21 cellular contexts compared by ENCODE assay signal in the genomic region with DNA sequence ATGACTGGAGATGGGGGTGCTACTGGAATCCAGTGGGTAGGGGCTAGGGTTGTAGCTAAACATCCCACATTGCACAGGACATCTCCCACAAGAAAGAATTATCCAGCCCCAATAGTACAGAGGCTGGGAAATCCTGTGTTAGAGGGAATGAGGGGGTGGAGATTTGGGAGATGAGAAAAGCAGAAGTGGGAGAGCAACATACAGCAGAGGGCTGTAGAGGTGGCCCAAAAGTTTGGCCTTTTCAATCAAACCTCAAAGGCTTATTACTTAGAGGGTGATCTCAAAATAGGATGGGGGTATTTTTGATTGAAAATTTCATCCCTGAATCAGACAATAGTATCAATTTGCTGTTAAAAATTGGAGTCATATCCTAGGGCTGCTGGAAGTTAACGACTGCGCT. TPM values are rescaled to one million over a fixed set of nuclear protein-coding genes. Genes with fewer than 3 reads are reported as not detected.
DNase-seq lines count a peak whose midpoint lies in the region; ATAC-seq, FAIRE-seq and TF ChIP-seq lines count a peak whose summit lies in the region.
"Had no signal": no experiment of that assay in that cellular context is flagged by ENCODE, and none has a peak within 500 bp of the region (broad histone marks: within the 10 kb centered on the region; RNA-seq: fewer than 3 reads in every experiment).

No MANE protein-coding gene starts in this region.

- no peak overlapping the region for H3K18ac ChIP-seq in neuronal stem cell (ENCODE audit: low read length)

- no TSS peak for BruUV-seq in GM12878 (replicated peaks; lab: Mats Ljungman, UMichigan)

- H3K27ac Mint-ChIP-seq in GM23338 (no peak overlapping the region), chondrocyte (ENCODE audit: unreplicated experiment) (no peak overlapping the region)
- H3K27ac Mint-ChIP-seq in activated naive CD8-positive, alpha-beta T cell treated with anti-CD3 and anti-CD28 coated beads for 36 hours = no peak overlapping the region
- H3K27ac Mint-ChIP-seq: CD4-positive, CD25-positive, alpha-beta regulatory T cell had no signal

- no peak overlapping the region for H3K4ac ChIP-seq in neuronal stem cell (ENCODE audit: low read length)

- H3K27ac ChIP-seq in GM23338 (ENCODE audit: low read depth) (no peak overlapping the region), OCI-LY1 (ENCODE audit: low read depth, low read length, poor library complexity, severe bottlenecking) (peak overlapping the region; percentile 20), GM12878 (ENCODE audit: control insufficient read depth, insufficient read depth) (no peak overlapping the region), neuronal stem cell (replicated peaks; ENCODE audit: low read length) (no peak overlapping the region)
- H3K27ac ChIP-seq: KMS-11 had no signal

- intact Hi-C loops in GM12878 (cut with micrococcal nuclease; ENCODE audit: unreplicated experiment) = no loop called here

- no peaks in the 10 kb centered on the region for H3K79me1 ChIP-seq in neuronal stem cell (ENCODE audit: low read depth, low read length)

- H2AFZ ChIP-seq in GM23338 (peak overlapping the region; percentile 95), OCI-LY1 (ENCODE audit: low read length) (no peak overlapping the region), GM12878 (ENCODE audit: control insufficient read depth, low read depth, low read length) (no peak overlapping the region), neuronal stem cell (ENCODE audit: low read length) (peak overlapping the region; percentile 76)

- DNase-seq in GM23338 (ENCODE audit: low spot score) = no peak
- DNase-seq in GM12878 (ENCODE audit: low read depth, low spot score) = no peak
- no peak for DNase-seq in neuronal stem cell (ENCODE audit: low spot score)
- DNase-seq in chondrocyte (ENCODE audit: low spot score) = no peak
- no peak for DNase-seq in activated naive CD8-positive, alpha-beta T cell treated with anti-CD3 and anti-CD28 coated beads for 36 hours
- DNase-seq in G401 (ENCODE audit: low spot score) = no peak
- DNase-seq: ACHN; BE2C; C1 segment of cervical spinal cord; CD4-positive, CD25-positive, alpha-beta regulatory T cell; CD8-positive, alpha-beta memory T cell; COR-L47; DMS 273 treated with DMSO at 0.1 percent for 48 hours; DMS53; DND-41; GDM1 had no signal

- no peak overlapping the region for H3K4me3 ChIP-seq in GM23338
- H3K4me3 ChIP-seq in OCI-LY1 (ENCODE audit: low read depth, low read length, poor library complexity, severe bottlenecking) = no peak overlapping the region
- H3K4me3 ChIP-seq in GM12878 = no peak overlapping the region
- no peak overlapping the region for H3K4me3 ChIP-seq in neuronal stem cell (ENCODE audit: low read length in 2 of 2)

- no peak overlapping the region for H3K9ac ChIP-seq in OCI-LY1 (ENCODE audit: low read length)
- no peak overlapping the region for H3K9ac ChIP-seq in GM12878 (ENCODE audit: control insufficient read depth, insufficient read depth, low read length)
- H3K9ac ChIP-seq in neuronal stem cell (ENCODE audit: low read depth, low read length, poor library complexity) = no peak overlapping the region
- H3K9ac ChIP-seq: KMS-11 had no signal

- H3K23ac ChIP-seq in neuronal stem cell (ENCODE audit: low read depth, low read length, poor library complexity) = no peak overlapping the region

- H3K4me3 Mint-ChIP-seq in GM23338 = no peak overlapping the region
- H3K4me3 Mint-ChIP-seq in chondrocyte (ENCODE audit: unreplicated experiment) = no peak overlapping the region
- no peak overlapping the region for H3K4me3 Mint-ChIP-seq in activated naive CD8-positive, alpha-beta T cell treated with anti-CD3 and anti-CD28 coated beads for 36 hours
- H3K4me3 Mint-ChIP-seq: CD4-positive, CD25-positive, alpha-beta regulatory T cell; CD8-positive, alpha-beta memory T cell had no signal

- CTCF ChIA-PET in GM12878 (lab: Yijun Ruan, JAX) = interaction anchor here (1.5 kb wide), 1 partner anchor 16 kb away, joined by 3 read pairs; no protein-coding TSS in a partner anchor

- peaks cover 5% of the 10 kb centered on the region; the same call in 1 of the 2 replicates for H3K4me1 ChIP-seq in GM23338 (ENCODE audit: insufficient read depth)
- H3K4me1 ChIP-seq in OCI-LY1 (ENCODE audit: insufficient read depth, low read length, severe bottlenecking) = peaks cover 46% of the 10 kb centered on the region
- H3K4me1 ChIP-seq in GM12878 (ENCODE audit: control insufficient read depth, insufficient read depth, low read length) = no peaks in the 10 kb centered on the region
- H3K4me1 ChIP-seq in neuronal stem cell (ENCODE audit: control insufficient read depth in 2 of 2, insufficient read depth in 1 of 2, low read depth in 1 of 2, low read length in 2 of 2) = peaks cover 6 to 13% of the 10 kb centered on the region in 2 donors
- H3K4me1 ChIP-seq: BE2C had no signal

- H3K4me2 ChIP-seq in GM23338 (no peak overlapping the region), OCI-LY1 (ENCODE audit: low read length) (no peak overlapping the region), GM12878 (ENCODE audit: control insufficient read depth, insufficient read depth) (no peak overlapping the region), neuronal stem cell (ENCODE audit: insufficient read depth, low read length, poor library complexity, severe bottlenecking) (no peak overlapping the region)
- H3K4me2 ChIP-seq: KMS-11 had no signal

- H3K36me3 ChIP-seq in GM23338 (ENCODE audit: insufficient read depth) = peaks cover 8% of the 10 kb centered on the region; the same call in 1 of the 2 replicates
- H3K36me3 ChIP-seq in OCI-LY1 (ENCODE audit: insufficient read depth, low read length) = no peaks in the 10 kb centered on the region
- no peaks in the 10 kb centered on the region for H3K36me3 ChIP-seq in GM12878 (ENCODE audit: control insufficient read depth in 2 of 2, insufficient read depth in 2 of 2, low read length in 1 of 2)
- no peaks in the 10 kb centered on the region for H3K36me3 ChIP-seq in neuronal stem cell (replicated peaks in 1 of 2; ENCODE audit: control insufficient read depth in 2 of 2, insufficient read depth in 2 of 2, low read length in 2 of 2)
- H3K36me3 ChIP-seq: BE2C had no signal

- in situ Hi-C loops in GM12878 (cut with MboI) = no loop called here
- in situ Hi-C loops in G401 (cut with HindIII; ENCODE audit: low sequenced_read_pairs) = no loop called here

- H3F3A ChIP-seq in GM23338 (replicated peaks; ENCODE audit: low read depth) (no peaks in the 10 kb centered on the region), OCI-LY1 (ENCODE audit: insufficient read depth, low read length) (no peaks in the 10 kb centered on the region)

- H3K36me3 Mint-ChIP-seq in GM23338 (ENCODE audit: low read depth) (peaks cover 6% of the 10 kb centered on the region; the same call in 2 of the 3 replicates), chondrocyte (ENCODE audit: low read depth) (no peaks in the 10 kb centered on the region)
- H3K36me3 Mint-ChIP-seq in activated naive CD8-positive, alpha-beta T cell treated with anti-CD3 and anti-CD28 coated beads for 36 hours = no peaks in the 10 kb centered on the region
- H3K36me3 Mint-ChIP-seq: CD4-positive, CD25-positive, alpha-beta regulatory T cell; CD8-positive, alpha-beta memory T cell had no signal

- H2BK5ac ChIP-seq in neuronal stem cell (ENCODE audit: low read length) = no peak overlapping the region

- SMC1A ChIA-PET in GM12878 (lab: Charles Lee; ENCODE audit: uncharacterized antibody, unreplicated experiment) = no interaction called here

- no peak overlapping the region for H2BK120ac ChIP-seq in neuronal stem cell (ENCODE audit: low read depth, low read length)

- no peaks in the 10 kb centered on the region for H4K20me1 ChIP-seq in GM23338 (replicated peaks; ENCODE audit: insufficient read depth)
- no peaks in the 10 kb centered on the region for H4K20me1 ChIP-seq in OCI-LY1 (ENCODE audit: insufficient read depth, low read length)
- no peaks in the 10 kb centered on the region for H4K20me1 ChIP-seq in GM12878 (ENCODE audit: control insufficient read depth, insufficient read depth)

- TF ChIP-seq RAD21 in GM12878 (IDR thresholded peaks at IDR 0.05; ENCODE audit: insufficient read depth, low read depth, low read length) = no peak

- no peak for FAIRE-seq in GM12878 (lab: Jason Lieb, UNC)
- FAIRE-seq: A204.1, HepG2 had no signal

- H3K14ac ChIP-seq in neuronal stem cell (ENCODE audit: low read length) = no peak overlapping the region

- WGBS in GM12878 (ENCODE audit: insufficient coverage, insufficient replicate concordance, low lambda C conversion rate, missing lambda C conversion rate) = 73% methylated on average over 2 of the region's 2 CpGs
- WGBS in neuronal stem cell (ENCODE audit: extremely low coverage in 2 of 2, insufficient read length in 2 of 2, insufficient replicate concordance in 1 of 2), 2 donors = no CpG with 5 or more reads among the region's 2 CpGs

- no peak overlapping the region for H2AK5ac ChIP-seq in neuronal stem cell (ENCODE audit: low read depth, low read length)

- TF ChIP-seq EP300 in GM12878 (IDR thresholded peaks at IDR 0.05; ENCODE audit: borderline replicate concordance in 1 of 2, control insufficient read depth in 1 of 2, low read depth in 2 of 2, low read length in 2 of 2) = no peak

- no peak for TF ChIP-seq POLR2A in GM12878 (IDR thresholded peaks at IDR 0.05; ENCODE audit: low read depth, low read length)

- H3K4me1 Mint-ChIP-seq in GM23338 (peaks cover 10% of the 10 kb centered on the region), chondrocyte (ENCODE audit: low read depth) (no peaks in the 10 kb centered on the region)
- no peaks in the 10 kb centered on the region for H3K4me1 Mint-ChIP-seq in activated naive CD8-positive, alpha-beta T cell treated with anti-CD3 and anti-CD28 coated beads for 36 hours
- H3K4me1 Mint-ChIP-seq: CD4-positive, CD25-positive, alpha-beta regulatory T cell; CD8-positive, alpha-beta memory T cell had no signal

- POLR2A ChIA-PET in GM12878 (lab: Charles Lee) = no interaction called here

- H3K9me3 ChIP-seq in OCI-LY1 (ENCODE audit: low read length) = no peaks in the 10 kb centered on the region
- H3K9me3 ChIP-seq in GM12878 (replicated peaks; ENCODE audit: control insufficient read depth, insufficient read depth, low read length) = no peaks in the 10 kb centered on the region
- H3K9me3 ChIP-seq in neuronal stem cell (replicated peaks in 1 of 2; ENCODE audit: control insufficient read depth in 2 of 2, insufficient read depth in 1 of 2, low read depth in 1 of 2, low read length in 2 of 2) = no peaks in the 10 kb centered on the region
- H3K9me3 ChIP-seq: BE2C had no signal

- H3K27me3 ChIP-seq in GM23338 (ENCODE audit: insufficient read depth) = no peaks in the 10 kb centered on the region
- H3K27me3 ChIP-seq in OCI-LY1 (ENCODE audit: insufficient read depth, low read length) = no peaks in the 10 kb centered on the region
- H3K27me3 ChIP-seq in GM12878 (replicated peaks in 1 of 2; ENCODE audit: control insufficient read depth in 2 of 2, insufficient read depth in 2 of 2, low read length in 1 of 2) = no peaks in the 10 kb centered on the region
- H3K27me3 ChIP-seq in neuronal stem cell (ENCODE audit: control insufficient read depth in 3 of 3, insufficient read depth in 3 of 3, low read depth in 1 of 3, low read length in 3 of 3) = no peaks in the 10 kb centered on the region
- H3K27me3 ChIP-seq: BE2C had no signal

- no peak overlapping the region for H2BK15ac ChIP-seq in neuronal stem cell (ENCODE audit: low read length)

- H3K9me2 ChIP-seq in GM23338 (ENCODE audit: insufficient read depth) = no peaks in the 10 kb centered on the region
- H3K9me2 ChIP-seq in OCI-LY1 (ENCODE audit: low read depth, low read length) = no peaks in the 10 kb centered on the region

- RAD21 ChIA-PET in GM12878 (lab: Charles Lee; ENCODE audit: unreplicated experiment) = no interaction called here

- H3K79me2 ChIP-seq in GM23338 (replicated peaks; ENCODE audit: insufficient read depth) (no peaks in the 10 kb centered on the region), OCI-LY1 (ENCODE audit: insufficient read depth, low read length) (no peaks in the 10 kb centered on the region), GM12878 (ENCODE audit: control insufficient read depth, insufficient read depth, low read length) (no peaks in the 10 kb centered on the region)

- no peak overlapping the region for H2BK12ac ChIP-seq in neuronal stem cell (ENCODE audit: low read length)

- H3K27me3 Mint-ChIP-seq in GM23338 (ENCODE audit: insufficient read depth, low read depth, poor library complexity) (peaks cover 1% of the 10 kb centered on the region), chondrocyte (ENCODE audit: low read depth) (peaks cover 11% of the 10 kb centered on the region)
- H3K27me3 Mint-ChIP-seq in activated naive CD8-positive, alpha-beta T cell treated with anti-CD3 and anti-CD28 coated beads for 36 hours = peaks cover 3% of the 10 kb centered on the region

- H4K8ac ChIP-seq in neuronal stem cell (ENCODE audit: low read depth, low read length) = no peak overlapping the region

- H3K9me3 Mint-ChIP-seq in GM23338 = peaks cover 8% of the 10 kb centered on the region; the same call in 2 of the 3 replicates
- peaks cover 8% of the 10 kb centered on the region for H3K9me3 Mint-ChIP-seq in chondrocyte (ENCODE audit: low read depth)
- peaks cover 2% of the 10 kb centered on the region for H3K9me3 Mint-ChIP-seq in activated naive CD8-positive, alpha-beta T cell treated with anti-CD3 and anti-CD28 coated beads for 36 hours

- no peak overlapping the region for H4K91ac ChIP-seq in neuronal stem cell (ENCODE audit: low read depth, low read length, poor library complexity)

- ATAC-seq in GM23338 (no peak), GM12878 (no peak)
- ATAC-seq: HCT116 had no signal

- no peak for TF ChIP-seq CTCF in GM23338 (conservative IDR thresholded peaks at IDR 0.05; ENCODE audit: low read depth in 2 of 2)
- TF ChIP-seq CTCF in OCI-LY1 (IDR thresholded peaks at IDR 0.05; ENCODE audit: low read length) = no peak
- TF ChIP-seq CTCF in GM12878 (IDR thresholded peaks at IDR 0.05 in 2 of 3, conservative IDR thresholded peaks at IDR 0.05 in 1 of 3; ENCODE audit: control insufficient read depth in 2 of 3, extremely low read depth in 1 of 3, insufficient read depth in 1 of 3, low read depth in 3 of 3, low read length in 3 of 3) = no peak
- no peak for TF ChIP-seq CTCF in chondrocyte (IDR thresholded peaks at IDR 0.05)

RNA-seq across cellular contexts. Expression of a gene that starts 22.0 kb away (rescaled TPM):
- 1.4 and 1.5 TPM in 2 replicates for total RNA-seq in GM23338 (2014; rRNA removed; shearing (Covaris generic))
- polyA plus RNA-seq in GM23338 (2016; fragmentation: Nextera tagmentation; extraction: Ambion mirVana) = 3.1 and 4.6 TPM in 2 replicates
- total RNA-seq in GM12878 (2013; cell fraction: nucleolus; rRNA removed) = not detected in 2 replicates
- not detected in 2 replicates for total RNA-seq in GM12878 (2014; rRNA removed)
- not detected in 2 replicates for total RNA-seq in GM12878 (2014; rRNA removed; fragmentation: Illumina TruSeq; extraction: Trizol)
- not detected in 2 replicates for total RNA-seq in GM12878 (2021)
- not detected for polyA plus RNA-seq in GM12878 (2011; ENCODE audit: low read depth)
- polyA plus RNA-seq in GM12878 (2011; rRNA removed) = not detected in 2 replicates
- not detected in 2 replicates for polyA plus RNA-seq in GM12878 (2011; cell fraction: cytosol; rRNA removed)
- polyA plus RNA-seq in GM12878 (2011; cell fraction: nucleus; rRNA removed) = not detected in 2 replicates
- polyA plus RNA-seq in GM12878 (2012) = not detected in 2 replicates
- not detected in 2 replicates for polyA plus RNA-seq in GM12878 (2014; fragmentation: Illumina TruSeq; extraction: Trizol)
- not detected for polyA plus RNA-seq in GM12878 (2014; fragmentation: Nextera tagmentation; extraction: Ambion mirVana)
- polyA plus RNA-seq in GM12878 (2014; rRNA removed) = not detected in 2 replicates
- polyA plus RNA-seq in GM12878 (2016; fragmentation: Nextera tagmentation; extraction: Ambion mirVana) = not detected
- not detected in 2 replicates for polyA minus RNA-seq in GM12878 (2011; rRNA and poly(A)+ RNA removed)
- not detected in 2 replicates for polyA minus RNA-seq in GM12878 (2011; cell fraction: cytosol; rRNA and poly(A)+ RNA removed)
- polyA minus RNA-seq in GM12878 (2011; cell fraction: nucleus; rRNA and poly(A)+ RNA removed) = not detected in 2 replicates
- polyA plus RNA-seq in neuronal stem cell (2013, experiment 1 of 2) = 36.3 TPM
- polyA plus RNA-seq in neuronal stem cell (2013, experiment 2 of 2) = 37.2 TPM
- 0.25 to 0.56 TPM (median 0.41 TPM) in 3 replicates for total RNA-seq in chondrocyte
- total RNA-seq in activated naive CD8-positive, alpha-beta T cell treated with anti-CD3 and anti-CD28 coated beads for 36 hours = not detected
- not detected in 2 replicates for total RNA-seq in G401 (2014; rRNA removed; shearing (Covaris generic))
- total RNA-seq: CD4-positive, CD25-positive, alpha-beta regulatory T cell; CD8-positive, alpha-beta memory T cell had no signal
- polyA plus RNA-seq: CD4-positive, CD25-positive, alpha-beta regulatory T cell; CD8-positive, alpha-beta memory T cell had no signal

Comparison
In these comparisons a context has a peak if more than half of its experiments do, and no peak if none do; other contexts are left out.
1. H2AFZ ChIP-seq: peak in GM23338 (single experiment) and neuronal stem cell (single experiment); none in OCI-LY1 (single experiment) and GM12878 (single experiment).